11 cellular contexts compared by ENCODE assay signal in the genomic region with DNA sequence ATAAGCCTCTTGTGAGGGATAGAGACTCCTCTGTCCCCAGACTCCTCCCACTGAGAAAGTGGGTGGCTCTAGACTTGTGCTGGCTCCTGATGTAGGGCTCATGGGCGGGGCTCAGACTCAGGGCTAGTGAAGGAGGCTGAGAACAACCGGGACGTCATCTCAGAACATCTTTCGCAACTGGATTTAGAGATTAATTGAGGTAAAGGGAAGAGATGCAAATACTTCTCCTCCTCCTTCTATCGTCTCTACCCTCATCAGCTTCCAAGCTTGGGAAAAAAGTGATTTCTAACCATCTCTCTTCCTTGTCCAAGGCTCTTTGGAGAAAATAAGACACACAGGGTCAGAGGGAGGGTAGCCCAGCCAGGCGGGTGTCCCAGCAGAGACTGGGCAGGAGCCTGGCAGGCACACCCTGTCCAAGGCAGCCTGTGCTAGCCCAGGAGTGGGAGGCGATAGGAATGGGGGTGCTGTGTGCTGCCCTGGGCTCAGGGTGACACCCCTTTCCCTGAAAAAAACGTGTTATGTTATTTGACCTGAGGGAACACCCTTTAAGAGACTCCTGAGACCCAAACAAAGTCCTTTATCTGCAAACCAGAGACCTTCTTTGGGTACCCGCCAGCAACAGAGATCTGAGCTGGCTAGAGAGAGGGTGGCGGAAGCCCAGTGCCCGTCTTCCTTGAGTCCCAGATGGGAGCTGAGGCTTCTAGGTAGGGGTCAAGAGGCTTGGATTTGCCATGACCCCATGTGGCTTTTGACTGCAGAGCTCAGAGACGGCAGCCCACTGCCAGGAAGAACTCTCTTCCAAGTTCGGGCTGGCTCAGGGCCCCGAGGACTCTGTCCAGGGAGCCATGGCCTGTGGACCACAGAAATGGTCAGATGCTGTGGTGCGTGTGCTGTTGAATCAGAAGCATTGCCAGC.
DNase-seq lines count a peak whose midpoint lies in the region; TF ChIP-seq lines count a peak whose summit lies in the region.
"Had no signal": no experiment of that assay in that cellular context is flagged by ENCODE, and none has a peak within 500 bp of the region (broad histone marks: within the 10 kb centered on the region; RNA-seq: fewer than 3 reads in every experiment).

No MANE protein-coding gene starts in this region.

- TF ChIP-seq CTCF in fibroblast of mammary gland (conservative IDR thresholded peaks at IDR 0.05; ENCODE audit: control insufficient read depth, insufficient read depth, low read depth, low read length) (no peak), uterus (IDR thresholded peaks at IDR 0.05) (no peak)

- no peak overlapping the region for H3K4me3 ChIP-seq in fibroblast of mammary gland (ENCODE audit: control insufficient read depth, low read depth, low read length)
- H3K4me3 ChIP-seq in mucosa of rectum (ENCODE audit: low read length in 2 of 2), result no peak overlapping the region
- no peak overlapping the region for H3K4me3 ChIP-seq in uterus
- H3K4me3 ChIP-seq: SJSA1 had no signal

- H3K9ac ChIP-seq in mucosa of rectum (ENCODE audit: low read depth in 1 of 2, low read length in 2 of 2), result no peak overlapping the region

- H3K36me3 ChIP-seq in mucosa of rectum (ENCODE audit: control insufficient read depth in 2 of 2, insufficient read depth in 2 of 2, low read length in 2 of 2) (no peaks in the 10 kb centered on the region), uterus (no peaks in the 10 kb centered on the region)
- H3K36me3 ChIP-seq: SJSA1 had no signal

- intact Hi-C loops in uterus (cut with DNase I; ENCODE audit: low total_unique reads), result no loop called here

- peak; percentile 29 for DNase-seq in SIG-M5 treated with dmso at 0.1 percent for 504 hours (lab: John Stamatoyannopoulos, UW; ENCODE audit: unreplicated experiment)
- DNase-seq in SIG-M5 (lab: John Stamatoyannopoulos, UW), result no peak
- peak; percentile 97 for DNase-seq in fibroblast of mammary gland (ENCODE audit: low read depth)
- DNase-seq in uterus, result peak; percentile 89 to 93
- no peak for DNase-seq in occipital lobe (lab: John Stamatoyannopoulos, UW)
- DNase-seq in DMS 273 treated with DMSO at 0.1 percent for 48 hours (lab: John Stamatoyannopoulos, UW), result no peak
- no peak for DNase-seq in T-helper 9 cell
- DNase-seq: activated CD8-positive, alpha-beta T cell treated with anti-CD3 and anti-CD28 coated beads, Interleukin-2, amount 10 ng/mL, durations not matched to agents 7 days and 5 days; NCI-H1694 treated with DMSO at 0.1 percent for 48 hours had no signal

- H3K27ac ChIP-seq in mucosa of rectum (ENCODE audit: low read depth in 2 of 2, low read length in 2 of 2), result peak overlapping the region; percentile 25 to 35
- H3K27ac ChIP-seq in uterus, result peak overlapping the region; percentile 75 to 82
- H3K27ac ChIP-seq: SJSA1 had no signal

- H3K9me3 ChIP-seq in mucosa of rectum (ENCODE audit: control insufficient read depth in 2 of 2, low read length in 2 of 2) (no peaks in the 10 kb centered on the region), uterus (no peaks in the 10 kb centered on the region)
- H3K9me3 ChIP-seq: SJSA1 had no signal

- peak in 1 of 2 donors; percentile 2 for TF ChIP-seq POLR2A in uterus (IDR thresholded peaks at IDR 0.05)

- no peaks in the 10 kb centered on the region for H3K27me3 ChIP-seq in mucosa of rectum (ENCODE audit: control insufficient read depth in 2 of 2, insufficient read depth in 2 of 2, low read length in 2 of 2)
- H3K27me3 ChIP-seq in uterus, result no peaks in the 10 kb centered on the region
- H3K27me3 ChIP-seq: SJSA1 had no signal

- H3K4me1 ChIP-seq in mucosa of rectum (ENCODE audit: control insufficient read depth in 2 of 2, insufficient read depth in 2 of 2, low read length in 2 of 2), result no peaks in the 10 kb centered on the region
- peaks cover 4 to 17% of the 10 kb centered on the region in 2 donors for H3K4me1 ChIP-seq in uterus
- H3K4me1 ChIP-seq: SJSA1 had no signal

Comparison
In these comparisons a context has a peak if more than half of its experiments do, and no peak if none do; other contexts are left out.
1. DNase-seq: peak in SIG-M5 treated with dmso at 0.1 percent for 504 hours (single experiment), fibroblast of mammary gland (single experiment) and uterus (2 of 2); none in SIG-M5 (single experiment), occipital lobe (single experiment), DMS 273 treated with DMSO at 0.1 percent for 48 hours (single experiment) and T-helper 9 cell (single experiment).